8 cellular contexts compared by ENCODE assay signal in genomic region chr19:12736854-12737665, GRCh38. TPM values are rescaled to one million over a fixed set of nuclear protein-coding genes. Genes with fewer than 3 reads are reported as not detected.
DNase-seq lines count a peak whose midpoint lies in the region; TF ChIP-seq lines count a peak whose summit lies in the region.

Gene GET3, plus strand, starts transcription at chr19:12737497. Its CDS starts 9 bp downstream, at chr19:12737506.

- H3K4me1 ChIP-seq in suprapubic skin, result peaks cover 46% of the 10 kb centered on the region

- no peak for TF ChIP-seq EP300 in suprapubic skin (IDR thresholded peaks at IDR 0.05)

- H3K36me3 ChIP-seq in SK-N-MC (ENCODE audit: insufficient read depth, low read length) (peaks cover 23% of the 10 kb centered on the region), suprapubic skin (peaks cover 34% of the 10 kb centered on the region)

- no peaks in the 10 kb centered on the region for H3K27me3 Mint-ChIP-seq in activated naive CD4-positive, alpha-beta T cell treated with anti-CD3 and anti-CD28 coated beads, Interleukin-2, amount 50 U/mL, for 24 hours

- peak; percentile 95 for DNase-seq in GM03348 (ENCODE audit: low spot score)
- DNase-seq in HEK293T (ENCODE audit: extremely low spot score), result peak; percentile 91
- DNase-seq in MV-4-11 (lab: John Stamatoyannopoulos, UW), result peak; percentile 100
- peak; percentile 98 for DNase-seq in SK-N-MC (ENCODE audit: low read depth, low spot score)
- DNase-seq in globus pallidus (ENCODE audit: low spot score), result peak; percentile 98
- DNase-seq in nucleus accumbens (lab: John Stamatoyannopoulos, UW), result peak; percentile 41 to 99 (median 88)
- peak; percentile 95 to 96 for DNase-seq in suprapubic skin (ENCODE audit: low spot score in 2 of 2)

- WGBS in suprapubic skin, result 0% methylated on average over 28 of the region's 28 CpGs

- peak within 1 kb of the TSS; percentile 94 for H3K4me3 ChIP-seq in SK-N-MC
- peak within 1 kb of the TSS; percentile 77 for H3K4me3 ChIP-seq in suprapubic skin

- peaks cover 5% of the 10 kb centered on the region for H3K36me3 Mint-ChIP-seq in activated naive CD4-positive, alpha-beta T cell treated with anti-CD3 and anti-CD28 coated beads, Interleukin-2, amount 50 U/mL, for 24 hours

- H3K9me3 ChIP-seq in SK-N-MC (ENCODE audit: low read depth, low read length) (no peaks in the 10 kb centered on the region), suprapubic skin (no peaks in the 10 kb centered on the region)

- POLR2A ChIA-PET in HEK293T (lab: Yijun Ruan, JAX), result interaction anchor here (0.7 to 6.1 kb wide), 15 partner anchors 8 to 69 kb away, joined by 3 to 133 read pairs (median 6); partner anchors contain the start of genes BEST2, FBXW9, JUNB and RNASEH2A

- H3K4me1 Mint-ChIP-seq in activated naive CD4-positive, alpha-beta T cell treated with anti-CD3 and anti-CD28 coated beads, Interleukin-2, amount 50 U/mL, for 24 hours, result peaks cover 36% of the 10 kb centered on the region

- H3K27me3 ChIP-seq in suprapubic skin, result no peaks in the 10 kb centered on the region

- H3K9ac ChIP-seq in SK-N-MC (ENCODE audit: insufficient read length), result peak within 1 kb of the TSS; percentile 97

- TF ChIP-seq CTCF in suprapubic skin (IDR thresholded peaks at IDR 0.05), result no peak

- H3K27ac ChIP-seq in SK-N-MC (peak within 1 kb of the TSS; percentile 99), suprapubic skin (peak within 1 kb of the TSS; percentile 94)

- H3K4me3 Mint-ChIP-seq in activated naive CD4-positive, alpha-beta T cell treated with anti-CD3 and anti-CD28 coated beads, Interleukin-2, amount 50 U/mL, for 24 hours, result peak within 1 kb of the TSS; percentile 100

- peak within 1 kb of the TSS; percentile 87 for H3K27ac Mint-ChIP-seq in activated naive CD4-positive, alpha-beta T cell treated with anti-CD3 and anti-CD28 coated beads, Interleukin-2, amount 50 U/mL, for 24 hours

- CTCF ChIA-PET in HEK293T (lab: Yijun Ruan, JAX), result interaction anchor here (0.8 to 1.5 kb wide), 2 partner anchors 20 kb away, joined by 4 to 5 read pairs; no protein-coding TSS in a partner anchor

- no peaks in the 10 kb centered on the region for H3K9me3 Mint-ChIP-seq in activated naive CD4-positive, alpha-beta T cell treated with anti-CD3 and anti-CD28 coated beads, Interleukin-2, amount 50 U/mL, for 24 hours

- peak in 1 of 2 donors; percentile 54 for TF ChIP-seq POLR2A in suprapubic skin (IDR thresholded peaks at IDR 0.05)

TF ChIP-seq in HEK293T, 16 proteins besides CTCF, POLR2A, EP300 and RAD21:
- TF ChIP-seq L3MBTL2 (conservative IDR thresholded peaks at IDR 0.05) (peak; percentile 61), FOXK2 (IDR thresholded peaks at IDR 0.05) (no peak), BHLHE40 (IDR thresholded peaks at IDR 0.05; ENCODE audit: borderline replicate concordance) (peak; percentile 87), NFRKB (IDR thresholded peaks at IDR 0.05) (peak; percentile 76), TARDBP (IDR thresholded peaks at IDR 0.05) (no peak), ELF4 (IDR thresholded peaks at IDR 0.05) (peak; percentile 78), PKNOX1 (IDR thresholded peaks at IDR 0.05) (peak; percentile 98)

RNA-seq across cellular contexts. Expression of gene GET3, which starts in this region (rescaled TPM):
- total RNA-seq in suprapubic skin, result 10 to 100 TPM; 26.2 to 63.6 (median 56.9) TPM

Comparison
In these comparisons a context has a peak if more than half of its experiments do, and no peak if none do; other contexts are left out.
1. Peak in every context shown above with its lines: DNase-seq, H3K4me3 ChIP-seq and H3K27ac ChIP-seq.